In the genomic region with DNA sequence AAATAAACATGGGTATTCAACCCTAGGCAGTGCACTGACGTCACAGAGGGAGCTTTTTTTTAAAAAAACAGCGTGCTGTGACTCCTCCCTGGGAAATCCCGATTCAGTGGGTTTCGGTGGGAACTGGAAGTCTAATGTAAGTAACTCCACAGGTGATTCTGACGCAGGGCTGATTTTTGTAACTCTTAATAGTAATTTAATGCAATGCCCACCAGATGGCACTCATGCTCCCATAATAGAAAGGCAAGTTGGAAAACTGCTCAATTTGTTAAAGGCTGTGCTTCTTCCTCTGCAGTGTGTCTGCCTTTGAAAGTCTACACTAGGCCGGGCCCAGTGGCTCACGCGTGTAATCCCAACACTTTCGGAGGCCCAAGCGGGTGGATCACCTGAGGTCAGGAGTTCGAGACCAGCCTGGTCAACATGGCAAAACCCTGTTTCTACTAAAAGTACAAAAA, we compare ENCODE assay signal across 8 cellular contexts. TPM values are rescaled to one million over a fixed set of nuclear protein-coding genes. Genes with fewer than 3 reads are reported as not detected.
A peak's percentile ranks its signal among the peaks of the same experiment; 100 is the strongest.
DNase-seq lines count a peak whose midpoint lies in the region; ATAC-seq and TF ChIP-seq lines count a peak whose summit lies in the region.

No MANE protein-coding gene starts in this region.

- no peak overlapping the region for H3K4me3 Mint-ChIP-seq in activated CD8-positive, alpha-beta T cell treated with anti-CD3 and anti-CD28 coated beads, Interleukin-2, amount 10 ng/mL, durations not matched to agents 7 days and 5 days
- H3K4me3 Mint-ChIP-seq in endodermal cell = no peak overlapping the region
- no peak overlapping the region for H3K4me3 Mint-ChIP-seq in stimulated activated naive B cell treated with anti-CD40 and anti-IgM and Interleukin-4, amounts not matched to agents 10 μg/mL and 1 μg/mL and 100 μg/mL, for 72 hours

- no peak overlapping the region for H3K4me3 ChIP-seq in endodermal cell (ENCODE audit: low read length)

- DNase-seq in CD1c-positive myeloid dendritic cell (ENCODE audit: extremely low spot score) (peak; percentile 87), NCI-H748 treated with DMSO at 0.1 percent for 48 hours (lab: John Stamatoyannopoulos, UW) (peak; percentile 57), endodermal cell (peak; percentile 88), middle frontal gyrus (ENCODE audit: extremely low spot score, low spot score) (peak; percentile 48)
- peak; percentile 80 for DNase-seq in activated CD8-positive, alpha-beta T cell treated with anti-CD3 and anti-CD28 coated beads, Interleukin-2, amount 10 ng/mL, durations not matched to agents 7 days and 5 days
- DNase-seq in stimulated activated naive B cell treated with anti-CD40 and anti-IgM and Interleukin-4, amounts not matched to agents 10 μg/mL and 1 μg/mL and 100 μg/mL, for 72 hours = peak; percentile 47

- CTCF ChIA-PET in activated CD8-positive, alpha-beta T cell treated with anti-CD3 and anti-CD28 coated beads, Interleukin-2, amount 10 ng/mL, durations not matched to agents 7 days and 5 days (lab: Charles Lee) = interaction anchor here (0.7 to 3.1 kb wide), 15 partner anchors 9 to 601 kb away, joined by 3 to 19 read pairs (median 5); a partner anchor contains a TSS

- ATAC-seq in GM19023 (IDR thresholded peaks at IDR 0.05; ENCODE audit: unreplicated experiment) (peak; percentile 70), HG03354 (IDR thresholded peaks at IDR 0.05; ENCODE audit: poor library complexity, severe bottlenecking, unreplicated experiment) (peak; percentile 85)
- ATAC-seq in activated CD8-positive, alpha-beta T cell treated with anti-CD3 and anti-CD28 coated beads, Interleukin-2, amount 10 ng/mL, durations not matched to agents 7 days and 5 days = peak; percentile 88
- ATAC-seq in stimulated activated naive B cell treated with anti-CD40 and anti-IgM and Interleukin-4, amounts not matched to agents 10 μg/mL and 1 μg/mL and 100 μg/mL, for 72 hours (replicated peaks) = peak; percentile 73 to 86

- no peaks in the 10 kb centered on the region for H3K36me3 Mint-ChIP-seq in activated CD8-positive, alpha-beta T cell treated with anti-CD3 and anti-CD28 coated beads, Interleukin-2, amount 10 ng/mL, durations not matched to agents 7 days and 5 days (ENCODE audit: low read depth)
- H3K36me3 Mint-ChIP-seq in endodermal cell (ENCODE audit: low read depth) = no peaks in the 10 kb centered on the region
- H3K36me3 Mint-ChIP-seq in stimulated activated naive B cell treated with anti-CD40 and anti-IgM and Interleukin-4, amounts not matched to agents 10 μg/mL and 1 μg/mL and 100 μg/mL, for 72 hours = peaks cover 3 to 4% of the 10 kb centered on the region in 2 donors

- peak; percentile 80 for TF ChIP-seq CTCF in endodermal cell (conservative IDR thresholded peaks at IDR 0.05)

- H3K27me3 ChIP-seq in endodermal cell (ENCODE audit: control insufficient read depth, insufficient read depth, low read length, poor library complexity, severe bottlenecking) = no peaks in the 10 kb centered on the region

- no peaks in the 10 kb centered on the region for H3K4me1 ChIP-seq in endodermal cell (ENCODE audit: control insufficient read depth, insufficient read depth, low read length)

- H3K27me3 Mint-ChIP-seq in activated CD8-positive, alpha-beta T cell treated with anti-CD3 and anti-CD28 coated beads, Interleukin-2, amount 10 ng/mL, durations not matched to agents 7 days and 5 days (ENCODE audit: low read depth) = no peaks in the 10 kb centered on the region
- H3K27me3 Mint-ChIP-seq in endodermal cell (ENCODE audit: insufficient read depth) = no peaks in the 10 kb centered on the region
- H3K27me3 Mint-ChIP-seq in stimulated activated naive B cell treated with anti-CD40 and anti-IgM and Interleukin-4, amounts not matched to agents 10 μg/mL and 1 μg/mL and 100 μg/mL, for 72 hours = peaks cover 0 to 6% of the 10 kb centered on the region in 2 donors

- peaks cover 11% of the 10 kb centered on the region for H3K9me3 ChIP-seq in endodermal cell (ENCODE audit: control insufficient read depth, low read length)

- POLR2A ChIA-PET in activated CD8-positive, alpha-beta T cell treated with anti-CD3 and anti-CD28 coated beads, Interleukin-2, amount 10 ng/mL, durations not matched to agents 7 days and 5 days (lab: Charles Lee) = interaction anchor here (0.8 to 1.2 kb wide), 2 partner anchors 11 to 401 kb away, joined by 3 to 4 read pairs; a partner anchor contains a TSS

- no peaks in the 10 kb centered on the region for H3K36me3 ChIP-seq in endodermal cell (ENCODE audit: control insufficient read depth, insufficient read depth, low read length)

- WGBS in endodermal cell (ENCODE audit: insufficient coverage in 1 of 2, insufficient read length in 1 of 2), 2 experiments = 24 to 31% methylated on average over 8 to 11 of the region's 11 CpGs

- H3K9ac ChIP-seq in endodermal cell (ENCODE audit: extremely low read depth, low read length, poor library complexity, severe bottlenecking) = no peak overlapping the region

- no peak overlapping the region for H3K27ac ChIP-seq in endodermal cell (ENCODE audit: low read depth, low read length)

- peaks cover 6% of the 10 kb centered on the region for H3K9me3 Mint-ChIP-seq in activated CD8-positive, alpha-beta T cell treated with anti-CD3 and anti-CD28 coated beads, Interleukin-2, amount 10 ng/mL, durations not matched to agents 7 days and 5 days (ENCODE audit: insufficient read depth)
- H3K9me3 Mint-ChIP-seq in endodermal cell = peaks cover 15% of the 10 kb centered on the region
- peaks cover 3% of the 10 kb centered on the region in 2 donors for H3K9me3 Mint-ChIP-seq in stimulated activated naive B cell treated with anti-CD40 and anti-IgM and Interleukin-4, amounts not matched to agents 10 μg/mL and 1 μg/mL and 100 μg/mL, for 72 hours

- no peak overlapping the region for H3K27ac Mint-ChIP-seq in activated CD8-positive, alpha-beta T cell treated with anti-CD3 and anti-CD28 coated beads, Interleukin-2, amount 10 ng/mL, durations not matched to agents 7 days and 5 days
- H3K27ac Mint-ChIP-seq in endodermal cell = no peak overlapping the region
- no peak overlapping the region for H3K27ac Mint-ChIP-seq in stimulated activated naive B cell treated with anti-CD40 and anti-IgM and Interleukin-4, amounts not matched to agents 10 μg/mL and 1 μg/mL and 100 μg/mL, for 72 hours

- H3K4me1 Mint-ChIP-seq in activated CD8-positive, alpha-beta T cell treated with anti-CD3 and anti-CD28 coated beads, Interleukin-2, amount 10 ng/mL, durations not matched to agents 7 days and 5 days (ENCODE audit: low read depth) = peaks cover 9% of the 10 kb centered on the region
- no peaks in the 10 kb centered on the region for H3K4me1 Mint-ChIP-seq in endodermal cell
- H3K4me1 Mint-ChIP-seq in stimulated activated naive B cell treated with anti-CD40 and anti-IgM and Interleukin-4, amounts not matched to agents 10 μg/mL and 1 μg/mL and 100 μg/mL, for 72 hours = peaks cover 4 to 8% of the 10 kb centered on the region in 2 donors

RNA-seq across cellular contexts. Expression of a gene that starts 10.9 kb away (rescaled TPM):
- total RNA-seq in activated CD8-positive, alpha-beta T cell treated with anti-CD3 and anti-CD28 coated beads, Interleukin-2, amount 10 ng/mL, durations not matched to agents 7 days and 5 days = 10 to 100 TPM; 71.9 to 74.1 TPM
- 10 to 100 TPM; 39.5 to 46.4 TPM for total RNA-seq in endodermal cell
- 45.8 TPM for polyA plus RNA-seq in endodermal cell (2013, experiment 1 of 2)
- polyA plus RNA-seq in endodermal cell (2013, experiment 2 of 2) = 40.9 TPM
